In the genomic region with DNA sequence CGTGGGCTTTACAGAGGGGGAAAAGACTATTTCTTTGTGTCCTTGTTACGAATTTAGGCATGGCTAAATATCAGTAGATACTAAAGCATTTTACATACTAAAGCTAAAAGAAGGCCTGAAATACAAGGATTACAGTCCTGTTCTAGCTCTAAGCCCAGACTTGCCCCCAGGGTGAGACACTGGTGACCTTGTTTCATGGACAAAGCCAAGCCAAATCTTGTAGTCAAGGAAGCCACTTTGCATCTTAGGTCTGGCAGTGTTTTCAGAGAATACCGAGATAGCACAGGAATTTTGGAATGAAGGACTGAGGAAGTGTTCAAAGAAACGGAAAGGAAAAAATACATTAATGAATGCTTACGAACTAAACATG, we compare ENCODE assay signal across 8 cellular contexts. TPM values are rescaled to one million over a fixed set of nuclear protein-coding genes. Genes with fewer than 3 reads are reported as not detected.
DNase-seq lines count a peak whose midpoint lies in the region; ATAC-seq and TF ChIP-seq lines count a peak whose summit lies in the region.

No MANE protein-coding gene starts in this region.

- peak overlapping the region; percentile 99 for H3K27ac Mint-ChIP-seq in endothelial cell (ENCODE audit: unreplicated experiment)

- no peaks in the 10 kb centered on the region for H3K9me2 ChIP-seq in PC-3 (replicated peaks; ENCODE audit: low read length)

- H3K4me3 ChIP-seq in PC-3 (ENCODE audit: low read length) (peak overlapping the region; percentile 100), neutrophil (ENCODE audit: low read depth in 1 of 2, low read length in 1 of 2) (peak overlapping the region; percentile 96 to 97)

- BruUV-seq in PC-3 (replicated peaks; lab: Mats Ljungman, UMichigan): no TSS peak

- intact Hi-C loops in PC-3 (cut with micrococcal nuclease): loop anchor here (1.0 kb wide), 2 partner anchors 50 to 160 kb away; partner anchors contain the start of genes RCHY1, THAP6 and USO1

- DNase-seq in COLO829 (ENCODE audit: low spot score) (peak; percentile 52), PC-3 (no peak), endothelial cell (ENCODE audit: low spot score) (no peak), iPS-NIHi11 (ENCODE audit: low spot score) (no peak), SKM-1 (lab: John Stamatoyannopoulos, UW; ENCODE audit: unreplicated experiment) (no peak)
- no peak for DNase-seq in central memory CD4-positive, alpha-beta T cell

- H3K27ac ChIP-seq in PC-3 (ENCODE audit: low read length) (peak overlapping the region; percentile 71), neutrophil (peak overlapping the region; percentile 94)

- POLR2A ChIA-PET in PC-3 (lab: Charles Lee; ENCODE audit: unreplicated experiment): interaction anchor here (2.7 kb wide), 1 partner anchor 50 kb away, joined by 15 read pairs; the partner anchor contains the start of gene USO1

- H3K27me3 ChIP-seq in PC-3 (ENCODE audit: low read length) (no peaks in the 10 kb centered on the region), neutrophil (no peaks in the 10 kb centered on the region)

- H3K36me3 Mint-ChIP-seq in endothelial cell (ENCODE audit: low read depth, unreplicated experiment): peaks cover 11% of the 10 kb centered on the region

- peak overlapping the region; percentile 94 for H3K9ac ChIP-seq in PC-3 (ENCODE audit: low read length)

- peaks cover 26% of the 10 kb centered on the region for H3K4me1 Mint-ChIP-seq in endothelial cell (ENCODE audit: unreplicated experiment)

- no peaks in the 10 kb centered on the region for H3K36me3 ChIP-seq in PC-3 (ENCODE audit: low read depth, low read length)
- no peaks in the 10 kb centered on the region for H3K36me3 ChIP-seq in neutrophil

- ATAC-seq in PC-3 (no peak), HG03039 (IDR thresholded peaks at IDR 0.05; ENCODE audit: unreplicated experiment) (no peak)

- peaks cover 20% of the 10 kb centered on the region for H3K27me3 Mint-ChIP-seq in endothelial cell (ENCODE audit: unreplicated experiment)

- H3K4me3 Mint-ChIP-seq in endothelial cell (ENCODE audit: unreplicated experiment): peak overlapping the region; percentile 97

- H3K9me3 ChIP-seq in PC-3 (ENCODE audit: low read length) (no peaks in the 10 kb centered on the region), neutrophil (no peaks in the 10 kb centered on the region)

- H2AFZ ChIP-seq in PC-3 (ENCODE audit: low read length): peak overlapping the region; percentile 85

- TF ChIP-seq CTCF in PC-3 (conservative IDR thresholded peaks at IDR 0.05; ENCODE audit: low read depth, low read length) (no peak), endothelial cell (IDR thresholded peaks at IDR 0.05; ENCODE audit: unreplicated experiment) (no peak), neutrophil (IDR thresholded peaks at IDR 0.05) (no peak)

- H3K9me3 Mint-ChIP-seq in endothelial cell (ENCODE audit: unreplicated experiment): no peaks in the 10 kb centered on the region

- H3K4me1 ChIP-seq in PC-3 (ENCODE audit: insufficient read depth, low read length) (peaks cover 20% of the 10 kb centered on the region), neutrophil (ENCODE audit: control insufficient read depth in 1 of 2, insufficient read depth in 1 of 2, low read depth in 1 of 2, low read length in 1 of 2) (peaks cover 23 to 28% of the 10 kb centered on the region in 2 experiments)

- peaks cover 43% of the 10 kb centered on the region for H3K79me2 ChIP-seq in PC-3 (ENCODE audit: low read length)

- H3K4me2 ChIP-seq in PC-3 (ENCODE audit: low read length): peak overlapping the region; percentile 96

- H4K20me1 ChIP-seq in PC-3 (ENCODE audit: low read length): peaks cover 35% of the 10 kb centered on the region

- peaks cover 5% of the 10 kb centered on the region for H3F3A ChIP-seq in PC-3 (ENCODE audit: low read length, unreplicated experiment)

- CTCF ChIA-PET in PC-3 (lab: Charles Lee): interaction anchor here (1.0 kb wide), 1 partner anchor 50 kb away, joined by 8 read pairs; the partner anchor contains the start of gene USO1

RNA-seq across cellular contexts. Expression of gene G3BP2, which starts 0.7 kb away (rescaled TPM):
- 63.2 and 68.7 TPM in 2 replicates for total RNA-seq in PC-3 (2014; rRNA removed)
- total RNA-seq in endothelial cell (ENCODE audit: unreplicated experiment): 209 TPM

RNA-seq across cellular contexts. Expression of gene CDKL2, which starts 43.6 kb away (rescaled TPM):
- 0.55 and 0.69 TPM in 2 replicates for total RNA-seq in PC-3 (2014; rRNA removed)
- total RNA-seq in endothelial cell (ENCODE audit: unreplicated experiment): 0.82 TPM

RNA-seq across cellular contexts. Expression of gene USO1, which starts 50.4 kb away (rescaled TPM):
- 29.9 and 34.3 TPM in 2 replicates for total RNA-seq in PC-3 (2014; rRNA removed)
- 48.5 TPM for total RNA-seq in endothelial cell (ENCODE audit: unreplicated experiment)
